ENCODE assay signal across 8 cellular contexts in the genomic region with DNA sequence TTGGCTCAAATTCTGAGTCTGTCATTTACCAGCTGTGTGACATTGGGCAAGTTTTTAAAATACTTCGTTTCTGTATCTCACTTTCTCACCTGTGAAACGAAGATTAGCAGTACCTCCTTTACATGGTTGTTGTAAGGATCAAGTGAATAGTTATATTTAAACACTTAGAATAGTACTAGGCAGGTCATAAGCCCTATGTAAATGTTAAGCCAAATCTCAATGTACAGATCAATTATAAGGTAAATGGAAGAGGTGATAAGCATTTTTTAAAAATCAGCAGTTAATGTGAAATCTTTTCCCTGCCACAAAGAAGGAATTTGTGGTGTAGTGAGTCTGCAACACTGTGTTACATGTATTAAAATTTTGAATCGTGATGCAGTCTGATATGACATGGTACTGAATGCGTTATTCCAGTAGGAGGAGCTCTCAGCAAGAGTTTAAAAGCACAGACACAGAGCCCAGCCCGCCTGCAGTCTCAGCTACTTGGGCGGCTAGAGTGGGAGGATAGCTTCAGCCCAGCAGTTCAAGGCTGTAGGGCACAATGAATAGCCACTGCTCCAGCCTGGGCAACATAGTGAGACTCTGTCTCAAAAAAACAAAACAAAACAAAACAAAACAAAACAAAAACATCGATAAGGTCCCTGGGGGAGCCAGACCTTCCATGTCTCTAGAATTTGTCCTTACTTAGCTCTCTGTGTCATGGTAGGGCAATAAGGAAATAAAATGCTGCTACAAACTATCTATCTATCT. TPM values are rescaled to one million over a fixed set of nuclear protein-coding genes. Genes with fewer than 3 reads are reported as not detected.
DNase-seq lines count a peak whose midpoint lies in the region; ATAC-seq, FAIRE-seq and TF ChIP-seq lines count a peak whose summit lies in the region.

No MANE protein-coding gene starts in this region.

- no peak overlapping the region for H3K4me3 Mint-ChIP-seq in naive B cell

- H3K9ac ChIP-seq in endothelial cell of umbilical vein (replicated peaks; ENCODE audit: extremely low read depth, insufficient read depth, low read length) = no peak overlapping the region

- FAIRE-seq in endothelial cell of umbilical vein (lab: Jason Lieb, UNC) = peak; percentile 84

- CTCF ChIA-PET in endothelial cell of umbilical vein (lab: Charles Lee) = interaction anchor here (0.6 to 4.3 kb wide), 79 partner anchors 9 to 920 kb away, joined by 3 to 194 read pairs (median 4); partner anchors contain the start of genes DYNLT1 and SYTL3

- DNase-seq in DMS 273 (lab: John Stamatoyannopoulos, UW; ENCODE audit: unreplicated experiment) (peak; percentile 87), NCI-H526 treated with DMSO at 0.1 percent for 48 hours (lab: John Stamatoyannopoulos, UW) (peak; percentile 52), endothelial cell of umbilical vein (ENCODE audit: low read depth, low spot score) (peak; percentile 80), naive B cell (peak; percentile 52), tibial nerve (ENCODE audit: low spot score in 2 of 2) (peak in 1 of 2 donors; percentile 66)
- DNase-seq in activated CD4-positive, alpha-beta T cell treated with anti-CD3 and anti-CD28 coated beads, Interleukin-2, amount 50 U/mL, for 48 hours = peak; percentile 48 to 59

- no peaks in the 10 kb centered on the region for H3K9me3 ChIP-seq in endothelial cell of umbilical vein (replicated peaks; ENCODE audit: control insufficient read depth, insufficient read depth, low read length)
- H3K9me3 ChIP-seq in tibial nerve = no peaks in the 10 kb centered on the region

- no peaks in the 10 kb centered on the region for H3K36me3 Mint-ChIP-seq in naive B cell

- no peak for TF ChIP-seq EP300 in tibial nerve (IDR thresholded peaks at IDR 0.05)

- H3K36me3 ChIP-seq in endothelial cell of umbilical vein (ENCODE audit: control insufficient read depth in 2 of 2, extremely low read depth in 1 of 2, insufficient read depth in 2 of 2, low read length in 2 of 2) (no peaks in the 10 kb centered on the region), tibial nerve (no peaks in the 10 kb centered on the region)

- intact Hi-C loops in endothelial cell of umbilical vein (cut with micrococcal nuclease) = loop anchor here (1.0 kb wide), 3 partner anchors 391 to 758 kb away; no protein-coding TSS in a partner anchor

- H3K4me2 ChIP-seq in endothelial cell of umbilical vein (ENCODE audit: insufficient read depth, low read length) = no peak overlapping the region

- H3K27me3 Mint-ChIP-seq in naive B cell = peaks cover 2 to 5% (median 3%) of the 10 kb centered on the region in 3 donors

- H3K4me1 Mint-ChIP-seq in naive B cell = peaks cover 0 to 8% (median under 1%) of the 10 kb centered on the region in 3 donors

- H3K27ac ChIP-seq in endothelial cell of umbilical vein (ENCODE audit: insufficient read depth, low read depth, low read length) = no peak overlapping the region
- H3K27ac ChIP-seq in tibial nerve = no peak overlapping the region

- POLR2A ChIA-PET in endothelial cell of umbilical vein (lab: Charles Lee) = interaction anchor here (1.0 kb wide), 1 partner anchor 391 kb away, joined by 6 read pairs; no protein-coding TSS in a partner anchor

- H3K4me3 ChIP-seq in endothelial cell of umbilical vein (replicated peaks in 1 of 3; ENCODE audit: insufficient read depth in 1 of 3, low read depth in 1 of 3, low read length in 3 of 3) = no peak overlapping the region
- H3K4me3 ChIP-seq in tibial nerve = no peak overlapping the region

- H4K20me1 ChIP-seq in endothelial cell of umbilical vein (replicated peaks; ENCODE audit: control insufficient read depth, extremely low read depth, insufficient read depth, low read length) = no peaks in the 10 kb centered on the region

- BruUV-seq in endothelial cell of umbilical vein (replicated peaks; lab: Mats Ljungman, UMichigan) = no TSS peak

- H3K4me1 ChIP-seq in endothelial cell of umbilical vein (ENCODE audit: control insufficient read depth, extremely low read depth, insufficient read depth, low read length) (peaks cover 8% of the 10 kb centered on the region), tibial nerve (no peaks in the 10 kb centered on the region)

- H3K79me2 ChIP-seq in endothelial cell of umbilical vein (ENCODE audit: control insufficient read depth, insufficient read depth, low read length) = no peaks in the 10 kb centered on the region

- H2AFZ ChIP-seq in endothelial cell of umbilical vein (ENCODE audit: low read depth, low read length) = no peak overlapping the region

- WGBS in tibial nerve, 2 donors = 17% methylated on average over 7 of the region's 7 CpGs

- peak; percentile 66 to 76 for TF ChIP-seq CTCF in endothelial cell of umbilical vein (IDR thresholded peaks at IDR 0.05; ENCODE audit: extremely low read depth in 1 of 2, insufficient read depth in 1 of 2, low read depth in 1 of 2, low read length in 2 of 2)
- TF ChIP-seq CTCF in tibial nerve (IDR thresholded peaks at IDR 0.05) = peak; percentile 52 to 68 (median 64)

- H3K9me3 Mint-ChIP-seq in naive B cell = peaks cover 0 to 2% (median 0%) of the 10 kb centered on the region in 7 donors

- dilution Hi-C loops in endothelial cell of umbilical vein (cut with MboI; ENCODE audit: extremely low pct_ligation_motif_present, low sequenced_read_pairs) = no loop called here

- H3K27me3 ChIP-seq in endothelial cell of umbilical vein (ENCODE audit: control insufficient read depth in 2 of 2, insufficient read depth in 2 of 2, low read length in 2 of 2) (no peaks in the 10 kb centered on the region), tibial nerve (no peaks in the 10 kb centered on the region)

- no peak overlapping the region for H3K27ac Mint-ChIP-seq in naive B cell

- no peaks in the 10 kb centered on the region for H3K9me1 ChIP-seq in endothelial cell of umbilical vein (replicated peaks; ENCODE audit: control insufficient read depth, extremely low read depth, insufficient read depth, low read length)

- TF ChIP-seq POLR2A in endothelial cell of umbilical vein (IDR thresholded peaks at IDR 0.05; ENCODE audit: low read depth, low read length) (no peak), tibial nerve (IDR thresholded peaks at IDR 0.05) (no peak)

- ATAC-seq in GM19452 (IDR thresholded peaks at IDR 0.05; ENCODE audit: unreplicated experiment) = peak; percentile 93
- ATAC-seq in HG03469 (IDR thresholded peaks at IDR 0.05; ENCODE audit: unreplicated experiment) = peak; percentile 60
- peak; percentile 99 for ATAC-seq in naive B cell (ENCODE audit: low read depth in 2 of 2)

TF ChIP-seq in endothelial cell of umbilical vein, 7 proteins besides CTCF, POLR2A, EP300 and RAD21:
- no peak for TF ChIP-seq EZH2 (IDR thresholded peaks at IDR 0.05; ENCODE audit: borderline replicate concordance, low read depth, low read length, severe bottlenecking)
- TF ChIP-seq POLR2AphosphoS5 (IDR thresholded peaks at IDR 0.05; ENCODE audit: insufficient read depth, low read depth, low read length) = no peak
- no peak for TF ChIP-seq GATA2 (IDR thresholded peaks at IDR 0.05; ENCODE audit: insufficient read depth, insufficient read length, low read depth, low read length)
- no peak for TF ChIP-seq MYC (IDR thresholded peaks at IDR 0.05; ENCODE audit: low read depth, low read length)
- TF ChIP-seq JUN (IDR thresholded peaks at IDR 0.05; ENCODE audit: borderline replicate concordance, insufficient read depth, insufficient read length, low read depth) = no peak
- TF ChIP-seq, protein P1, sequence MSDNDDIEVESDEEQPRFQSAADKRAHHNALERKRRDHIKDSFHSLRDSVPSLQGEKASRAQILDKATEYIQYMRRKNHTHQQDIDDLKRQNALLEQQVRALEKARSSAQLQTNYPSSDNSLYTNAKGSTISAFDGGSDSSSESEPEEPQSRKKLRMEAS (IDR thresholded peaks at IDR 0.05; ENCODE audit: insufficient read depth, insufficient read length) = no peak
- no peak for TF ChIP-seq FOS (IDR thresholded peaks at IDR 0.05; ENCODE audit: borderline replicate concordance, insufficient read depth, low read length)

RNA-seq across cellular contexts. Expression of gene GTF2H5, which starts 46.0 kb away (rescaled TPM):
- total RNA-seq in endothelial cell of umbilical vein (17.5 and 18.4 TPM in 2 replicates), tibial nerve (1 to 10 TPM; 2.7 to 5.0 (median 3.9) TPM)
- polyA plus RNA-seq in endothelial cell of umbilical vein (5.5 and 8.3 TPM in 2 replicates), naive B cell (ENCODE audit: low read depth in 6 of 6) (10 to 100 TPM; 17.9 to 27.4 (median 20.4) TPM)
- polyA plus RNA-seq in endothelial cell of umbilical vein (2011; cell fraction: cytosol; rRNA removed) = 8.8 and 9.5 TPM in 2 replicates
- polyA plus RNA-seq in endothelial cell of umbilical vein (2011; cell fraction: nucleus; rRNA removed) = 3.4 and 3.7 TPM in 2 replicates
- 18.9 and 25.0 TPM in 2 replicates for polyA plus RNA-seq in endothelial cell of umbilical vein (2012)
- 1.1 and 2.0 TPM in 2 replicates for polyA minus RNA-seq in endothelial cell of umbilical vein
- polyA minus RNA-seq in endothelial cell of umbilical vein (2011; cell fraction: cytosol; rRNA and poly(A)+ RNA removed) = 0.31 TPM
- 0.43 and 0.67 TPM in 2 replicates for polyA minus RNA-seq in endothelial cell of umbilical vein (2011; cell fraction: nucleus; rRNA and poly(A)+ RNA removed)

RNA-seq across cellular contexts. Expression of gene SERAC1, which starts 46.0 kb away (rescaled TPM):
- 5.7 and 6.9 TPM in 2 replicates for total RNA-seq in endothelial cell of umbilical vein
- 4.1 and 4.9 TPM in 2 replicates for polyA plus RNA-seq in endothelial cell of umbilical vein
- polyA plus RNA-seq in endothelial cell of umbilical vein (2011; cell fraction: cytosol; rRNA removed) = 4.3 and 4.4 TPM in 2 replicates
- polyA plus RNA-seq in endothelial cell of umbilical vein (2011; cell fraction: nucleus; rRNA removed) = 8.4 and 9.5 TPM in 2 replicates
- 5.9 and 7.5 TPM in 2 replicates for polyA plus RNA-seq in endothelial cell of umbilical vein (2012)
- 7.5 and 8.6 TPM in 2 replicates for polyA minus RNA-seq in endothelial cell of umbilical vein
- 1.0 TPM for polyA minus RNA-seq in endothelial cell of umbilical vein (2011; cell fraction: cytosol; rRNA and poly(A)+ RNA removed)
- 7.7 and 9.5 TPM in 2 replicates for polyA minus RNA-seq in endothelial cell of umbilical vein (2011; cell fraction: nucleus; rRNA and poly(A)+ RNA removed)
- 1 to 10 TPM in 4 of 6 donors, under 1 TPM in 1, not detected in 1; 0.99 to 2.3 (median 2.2) TPM for polyA plus RNA-seq in naive B cell (ENCODE audit: low read depth in 6 of 6)
- total RNA-seq in tibial nerve = 1 to 10 TPM; 4.7 to 9.6 (median 6.2) TPM
